ENCODE assay signal across 17 cellular contexts in genomic region chr2:206983156-206983875, GRCh38. TPM values are rescaled to one million over a fixed set of nuclear protein-coding genes. Genes with fewer than 3 reads are reported as not detected.
DNase-seq lines count a peak whose midpoint lies in the region; ATAC-seq and TF ChIP-seq lines count a peak whose summit lies in the region.
"Had no signal": no experiment of that assay in that cellular context is flagged by ENCODE, and none has a peak within 500 bp of the region (broad histone marks: within the 10 kb centered on the region; RNA-seq: fewer than 3 reads in every experiment).

No MANE protein-coding gene starts in this region.

- intact Hi-C loops in PC-3 (cut with micrococcal nuclease) = loop anchor here (1.0 to 10.0 kb wide), 6 partner anchors 204 to 641 kb away; partner anchors contain the start of gene METTL21A

- CTCF ChIA-PET in PC-3 (lab: Charles Lee) = interaction anchor here (0.6 kb wide), 1 partner anchor 130 kb away, joined by 6 read pairs; no protein-coding TSS in a partner anchor

- DNase-seq in G401 (ENCODE audit: low spot score) (peak; percentile 75), PC-3 (peak; percentile 61), fibroblast of gingiva (ENCODE audit: low read depth) (peak; percentile 4), putamen (ENCODE audit: low spot score) (peak; percentile 7), Karpas-422 (no peak), SK-N-DZ (ENCODE audit: low spot score) (no peak), GM19240 (ENCODE audit: insufficient read length, low spot score) (no peak)
- DNase-seq: activated CD4-positive, alpha-beta T cell treated with anti-CD3 and anti-CD28 coated beads, Interleukin-2, amount 50 U/mL, for 4 hours; HFFc6; NCI-H1930; NCI-H774; SHP77; stimulated activated CD4-positive, alpha-beta T cell treated with anti-CD3 and anti-CD28 coated beads, Interleukin-1b, Interleukin-23, amount 100 ng/mL, for 48 hours had no signal

- no TSS peak for BruUV-seq in PC-3 (replicated peaks; lab: Mats Ljungman, UMichigan)

- H3K79me2 ChIP-seq in PC-3 (ENCODE audit: low read length) (no peaks in the 10 kb centered on the region), Karpas-422 (ENCODE audit: low read length) (no peaks in the 10 kb centered on the region)

- no peaks in the 10 kb centered on the region for H3K27me3 ChIP-seq in PC-3 (ENCODE audit: low read length)
- H3K27me3 ChIP-seq in Karpas-422 (ENCODE audit: low read length) = peaks cover 3% of the 10 kb centered on the region; the same call in 1 of the 2 replicates

- ATAC-seq in PC-3 = peak; percentile 58
- ATAC-seq: GM12878 had no signal

- no peaks in the 10 kb centered on the region for H4K20me1 ChIP-seq in PC-3 (ENCODE audit: low read length)
- H4K20me1 ChIP-seq in Karpas-422 (ENCODE audit: insufficient read depth, low read depth, low read length) = no peaks in the 10 kb centered on the region

- H3K4me1 ChIP-seq in PC-3 (ENCODE audit: insufficient read depth, low read length) = peaks cover 30% of the 10 kb centered on the region
- H3K4me1 ChIP-seq in Karpas-422 (ENCODE audit: low read length) = peaks cover 9% of the 10 kb centered on the region

- no peaks in the 10 kb centered on the region for H3F3A ChIP-seq in PC-3 (ENCODE audit: low read length, unreplicated experiment)

- H3K27ac ChIP-seq in PC-3 (ENCODE audit: low read length) (peak overlapping the region; percentile 48), Karpas-422 (ENCODE audit: low read length) (no peak overlapping the region)
- H3K27ac ChIP-seq: thoracic aorta had no signal

- H3K4me3 ChIP-seq in PC-3 (ENCODE audit: low read length) = no peak overlapping the region
- H3K4me3 ChIP-seq in Karpas-422 (ENCODE audit: low read length) = no peak overlapping the region
- H3K4me3 ChIP-seq: GM12878, thoracic aorta had no signal

- no peak for TF ChIP-seq CTCF in PC-3 (conservative IDR thresholded peaks at IDR 0.05; ENCODE audit: low read depth, low read length)

- H3K36me3 ChIP-seq in PC-3 (ENCODE audit: low read depth, low read length) (no peaks in the 10 kb centered on the region), Karpas-422 (ENCODE audit: insufficient read depth, low read length) (no peaks in the 10 kb centered on the region)
- H3K36me3 ChIP-seq: thoracic aorta had no signal

- peak overlapping the region; percentile 29; the same call in 1 of the 2 replicates for H2AFZ ChIP-seq in PC-3 (ENCODE audit: low read length)
- no peak overlapping the region for H2AFZ ChIP-seq in Karpas-422 (ENCODE audit: low read length)

- in situ Hi-C loops in G401 (cut with HindIII; ENCODE audit: low sequenced_read_pairs) = no loop called here

- no peaks in the 10 kb centered on the region for H3K9me3 ChIP-seq in PC-3 (ENCODE audit: low read length)
- H3K9me3 ChIP-seq in Karpas-422 (ENCODE audit: low read length) = no peaks in the 10 kb centered on the region
- H3K9me3 ChIP-seq: thoracic aorta had no signal

- H3K4me2 ChIP-seq in PC-3 (ENCODE audit: low read length) (peak overlapping the region; percentile 45), Karpas-422 (ENCODE audit: low read depth, low read length, poor library complexity, severe bottlenecking) (no peak overlapping the region)

- H3K9me2 ChIP-seq in PC-3 (replicated peaks; ENCODE audit: low read length) (no peaks in the 10 kb centered on the region), Karpas-422 (replicated peaks; ENCODE audit: insufficient read depth, low read length) (no peaks in the 10 kb centered on the region)

- POLR2A ChIA-PET in PC-3 (lab: Charles Lee; ENCODE audit: unreplicated experiment) = no interaction called here

- H3K9ac ChIP-seq in PC-3 (ENCODE audit: low read length) (no peak overlapping the region), Karpas-422 (ENCODE audit: low read length) (no peak overlapping the region)

RNA-seq across cellular contexts. Expression of gene CPO, which starts 44.0 kb away (rescaled TPM):
- total RNA-seq in G401 (2014; rRNA removed; shearing (Covaris generic)) = 0.62 TPM in 1 of 2 replicates, not detected in the other
- total RNA-seq in PC-3 (2014; rRNA removed) = not detected in 2 replicates
- total RNA-seq in Karpas-422 (2014; rRNA removed; shearing (Covaris generic); ENCODE audit: low replicate concordance) = not detected in 2 replicates
- polyA plus RNA-seq in SK-N-DZ (2014; cell fraction: cytosol; rRNA removed) = 0.20 TPM in 1 of 2 replicates, not detected in the other
- not detected in 2 replicates for polyA plus RNA-seq in SK-N-DZ (2014; cell fraction: nucleus; rRNA removed)
- total RNA-seq: Daoy, GM12878, HFFc6 had no signal
- polyA plus RNA-seq: CD14-positive monocyte had no signal

Comparison
In these comparisons a context has a peak if more than half of its experiments do, and no peak if none do; other contexts are left out.
1. DNase-seq: peak in G401 (single experiment), PC-3 (single experiment), fibroblast of gingiva (single experiment) and putamen (single experiment); none in Karpas-422 (single experiment), SK-N-DZ (single experiment) and GM19240 (single experiment).